ENCODE assay signal across 11 cellular contexts in the genomic region with DNA sequence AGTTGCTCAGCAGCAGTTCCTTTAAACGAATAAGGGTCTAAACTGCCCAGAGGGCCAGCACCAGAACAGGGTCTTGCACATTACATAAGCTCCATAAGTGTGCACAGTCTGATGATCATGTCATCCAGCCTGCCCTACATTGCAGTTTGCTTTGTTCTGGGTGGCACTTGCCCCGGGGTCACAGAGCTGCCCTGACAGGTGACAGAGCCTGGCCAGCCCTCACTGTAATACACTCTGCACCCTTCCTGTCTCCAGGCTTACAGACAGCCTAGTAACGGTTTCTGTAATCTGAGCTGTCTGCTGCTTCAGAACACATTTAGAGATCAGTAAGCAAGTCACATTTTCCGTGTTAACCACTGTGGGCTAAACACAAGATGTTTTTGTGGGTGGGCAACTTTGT.
A peak's percentile ranks its signal among the peaks of the same experiment; 100 is the strongest.
DNase-seq lines count a peak whose midpoint lies in the region; FAIRE-seq and TF ChIP-seq lines count a peak whose summit lies in the region.
"Had no signal": no experiment of that assay in that cellular context is flagged by ENCODE, and none has a peak within 500 bp of the region (broad histone marks: within the 10 kb centered on the region; RNA-seq: fewer than 3 reads in every experiment).

No MANE protein-coding gene starts in this region.

- H3K36me3 ChIP-seq in left ventricle myocardium inferior (peaks cover 7% of the 10 kb centered on the region), small intestine (ENCODE audit: control insufficient read depth in 2 of 2, insufficient read depth in 2 of 2, low read length in 2 of 2) (no peaks in the 10 kb centered on the region)
- H3K36me3 ChIP-seq: breast epithelium had no signal

- H3K4me1 ChIP-seq in left ventricle myocardium inferior (peaks cover 13% of the 10 kb centered on the region), small intestine (ENCODE audit: control insufficient read depth in 2 of 2, insufficient read depth in 1 of 2, low read depth in 1 of 2, low read length in 1 of 2) (no peaks in the 10 kb centered on the region)
- H3K4me1 ChIP-seq: breast epithelium had no signal

- TF ChIP-seq CTCF in left ventricle myocardium inferior (IDR thresholded peaks at IDR 0.05; ENCODE audit: borderline replicate concordance) (no peak), GM10248 (IDR thresholded peaks at IDR 0.05; ENCODE audit: control extremely low read depth, extremely low read depth, low read depth, missing control alignments) (no peak)

- DNase-seq in NCI-H345 (lab: John Stamatoyannopoulos, UW) (peak; percentile 11), NCI-H345 treated with DMSO at 0.1 percent for 48 hours (lab: John Stamatoyannopoulos, UW; ENCODE audit: unreplicated experiment) (no peak), OCI-M2 (lab: John Stamatoyannopoulos, UW; ENCODE audit: unreplicated experiment) (peak; percentile 5), left ventricle myocardium inferior (no peak), small intestine (peak; percentile 5), GM10248 (ENCODE audit: extremely low spot score) (no peak), anterior cingulate cortex (lab: John Stamatoyannopoulos, UW) (no peak), GOT3 (lab: John Stamatoyannopoulos, UW) (no peak)
- DNase-seq: activated CD4-positive, alpha-beta T cell treated with anti-CD3 and anti-CD28 coated beads, Interleukin-2, amount 50 U/mL, for 48 hours had no signal

- WGBS in small intestine, 3 donors, result 53 to 57% (median 53%) methylated on average over 4 of the region's 4 CpGs

- POLR2A ChIA-PET in GM10248 (lab: Yijun Ruan, JAX), result no interaction called here

- H3K9me3 ChIP-seq in left ventricle myocardium inferior (replicated peaks) (peaks cover 6% of the 10 kb centered on the region), small intestine (ENCODE audit: control insufficient read depth, low read depth) (no peaks in the 10 kb centered on the region)
- H3K9me3 ChIP-seq: breast epithelium had no signal

- H3K4me3 ChIP-seq in left ventricle myocardium inferior (no peak overlapping the region), small intestine (ENCODE audit: low read depth in 1 of 2, low read length in 2 of 2) (no peak overlapping the region)
- H3K4me3 ChIP-seq: breast epithelium, lung had no signal

- CTCF ChIA-PET in GM10248 (lab: Yijun Ruan, JAX), result interaction anchor here (1.1 to 5.0 kb wide), 3 partner anchors 12 to 45 kb away, joined by 4 to 14 read pairs (median 4); no protein-coding TSS in a partner anchor

- no peak for FAIRE-seq in small intestine (lab: Jason Lieb, UNC)

- peak overlapping the region; percentile 46 for H3K27ac ChIP-seq in left ventricle myocardium inferior (replicated peaks)
- no peak overlapping the region for H3K27ac ChIP-seq in small intestine (ENCODE audit: low read depth in 1 of 2, low read length in 1 of 2)
- H3K27ac ChIP-seq: breast epithelium had no signal

- intact Hi-C loops in left ventricle myocardium inferior (cut with micrococcal nuclease), result no loop called here

- H3K27me3 ChIP-seq in left ventricle myocardium inferior (ENCODE audit: low read depth) (no peaks in the 10 kb centered on the region), small intestine (ENCODE audit: control insufficient read depth in 2 of 2, insufficient read depth in 2 of 2, low read length in 2 of 2) (no peaks in the 10 kb centered on the region)
- H3K27me3 ChIP-seq: breast epithelium had no signal

Comparison
In these comparisons a context has a peak if more than half of its experiments do, and no peak if none do; other contexts are left out.
1. DNase-seq: peak in NCI-H345 (single experiment), OCI-M2 (single experiment) and small intestine (single experiment); none in NCI-H345 treated with DMSO at 0.1 percent for 48 hours (single experiment), left ventricle myocardium inferior (single experiment), GM10248 (single experiment), anterior cingulate cortex (0 of 58) and GOT3 (single experiment).